ENCODE assay signal across 12 cellular contexts in the genomic region with DNA sequence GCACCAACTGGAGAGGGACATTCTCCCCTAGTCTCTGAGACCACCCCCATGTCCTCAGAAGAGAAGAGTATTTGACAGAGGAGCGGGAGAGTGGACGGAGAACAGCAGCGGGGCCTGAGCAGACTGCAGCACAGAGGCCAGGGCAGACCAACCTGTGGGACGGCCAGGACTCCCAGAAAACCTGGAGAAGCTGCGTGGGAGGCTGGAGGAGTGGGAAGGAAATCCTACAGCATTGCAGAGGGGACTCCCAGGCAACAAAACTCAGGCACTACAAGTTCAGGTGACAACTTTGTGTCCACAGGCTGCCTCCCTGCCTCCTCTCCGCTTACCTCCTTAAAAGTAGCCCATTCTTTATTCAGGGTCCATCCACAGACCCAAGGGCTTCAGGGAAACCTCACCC. TPM values are rescaled to one million over a fixed set of nuclear protein-coding genes. Genes with fewer than 3 reads are reported as not detected.
A peak's percentile ranks its signal among the peaks of the same experiment; 100 is the strongest.
DNase-seq lines count a peak whose midpoint lies in the region; ATAC-seq, FAIRE-seq and TF ChIP-seq lines count a peak whose summit lies in the region.
"Had no signal": no experiment of that assay in that cellular context is flagged by ENCODE, and none has a peak within 500 bp of the region (broad histone marks: within the 10 kb centered on the region; RNA-seq: fewer than 3 reads in every experiment).

No MANE protein-coding gene starts in this region.

- 91% methylated on average over 5 of the region's 6 CpGs; no CpG with 5 or more reads in 1 of the 2 experiments for WGBS in H1 (ENCODE audit: extremely low coverage in 1 of 2, insufficient coverage in 1 of 2, insufficient read length in 1 of 2, insufficient replicate concordance in 2 of 2, low coverage in 1 of 2, low lambda C conversion rate in 2 of 2, missing lambda C conversion rate in 1 of 2), 2 experiments
- 86 to 88% (median 87%) methylated on average over 6 of the region's 6 CpGs for WGBS in psoas muscle, 3 donors

- H4K20me1 ChIP-seq in H1 (replicated peaks in 1 of 2; ENCODE audit: control insufficient read depth in 1 of 2, insufficient read depth in 2 of 2, low read length in 2 of 2) = no peaks in the 10 kb centered on the region

- H2BK12ac ChIP-seq in H1 (ENCODE audit: low read depth, low read length) = no peak overlapping the region

- DNase-seq in CD8-positive, alpha-beta memory T cell = no peak
- DNase-seq in Peyer's patch (peak in 1 of 3 donors; percentile 19), H1 (ENCODE audit: low read depth in 1 of 2, low spot score in 2 of 2) (no peak), psoas muscle (no peak), NCI-H146 (lab: John Stamatoyannopoulos, UW) (no peak), HPDE6-E6E7 (ENCODE audit: extremely low spot score) (no peak)
- DNase-seq in NK-92 treated with Interleukin-12 subunit alpha and Interleukin-12 subunit beta, amount 100 ng/mL, for 24 hours (lab: John Stamatoyannopoulos, UW) = no peak
- DNase-seq: NCI-H524 had no signal

- H2BK5ac ChIP-seq in H1 (ENCODE audit: low read depth, low read length) = no peak overlapping the region

- CTCF ChIA-PET in CD8-positive, alpha-beta memory T cell (lab: Charles Lee) = interaction anchor here (1.0 to 6.0 kb wide), 6 partner anchors 9 to 114 kb away, joined by 3 to 39 read pairs (median 8); a partner anchor contains a TSS
- CTCF ChIA-PET in H1 (lab: Charles Lee; ENCODE audit: partially characterized antibody) = interaction anchor here (0.9 to 3.0 kb wide), 9 partner anchors 9 to 69 kb away, joined by 3 to 19 read pairs (median 4); a partner anchor contains a TSS

- H3K4me3 Mint-ChIP-seq in CD8-positive, alpha-beta memory T cell = peak overlapping the region in 5 of 7 donors; percentile 30 to 74 (median 44)

- H2BK120ac ChIP-seq in H1 (replicated peaks; ENCODE audit: low read depth, low read length) = no peak overlapping the region

- H3K18ac ChIP-seq in H1 (ENCODE audit: extremely low read depth, low read length) = no peak overlapping the region

- H2AK5ac ChIP-seq in H1 (ENCODE audit: low read depth, low read length) = peak overlapping the region; percentile 95

- H3K36me3 Mint-ChIP-seq in CD8-positive, alpha-beta memory T cell = no peaks in the 10 kb centered on the region

- H3K36me3 ChIP-seq in CD8-positive, alpha-beta memory T cell (ENCODE audit: insufficient read depth, low read length) = no peaks in the 10 kb centered on the region
- H3K36me3 ChIP-seq in Peyer's patch (peaks cover 0 to 7% (median 0%) of the 10 kb centered on the region in 3 donors), H1 (ENCODE audit: control insufficient read depth in 2 of 4, insufficient read depth in 4 of 4, low read length in 3 of 4) (no peaks in the 10 kb centered on the region), psoas muscle (ENCODE audit: insufficient read depth in 1 of 2, low read depth in 1 of 2) (peaks cover 0 to 31% of the 10 kb centered on the region in 2 donors)

- H4K5ac ChIP-seq in H1 (ENCODE audit: insufficient read length, low read depth, low read length) = no peak overlapping the region

- H3K4me2 ChIP-seq in H1 (ENCODE audit: insufficient read depth in 1 of 2, low read depth in 2 of 2, low read length in 2 of 2) = no peak overlapping the region

- H4K8ac ChIP-seq in H1 (ENCODE audit: extremely low read depth, insufficient read depth, low read length) = no peak overlapping the region

- FAIRE-seq in H1 (lab: Jason Lieb, UNC) = no peak

- no peaks in the 10 kb centered on the region for H3K27me3 Mint-ChIP-seq in CD8-positive, alpha-beta memory T cell

- no peak overlapping the region for H3K9ac ChIP-seq in H1 (replicated peaks in 1 of 4; ENCODE audit: extremely low read depth in 1 of 4, low read depth in 3 of 4, low read length in 3 of 4)

- TF ChIP-seq POLR2A in Peyer's patch (IDR thresholded peaks at IDR 0.05) = no peak
- TF ChIP-seq POLR2A in H1 (IDR thresholded peaks at IDR 0.05; ENCODE audit: control extremely low read depth in 1 of 2, low read depth in 2 of 2, low read length in 2 of 2) = no peak

- no peaks in the 10 kb centered on the region for H3K27me3 ChIP-seq in CD8-positive, alpha-beta memory T cell (ENCODE audit: insufficient read depth, low read length, poor library complexity, severe bottlenecking)
- H3K27me3 ChIP-seq in Peyer's patch (no peaks in the 10 kb centered on the region), H1 (replicated peaks in 1 of 4; ENCODE audit: control insufficient read depth in 3 of 4, extremely low read depth in 1 of 4, insufficient read depth in 3 of 4, low read length in 3 of 4) (no peaks in the 10 kb centered on the region), psoas muscle (ENCODE audit: insufficient read depth in 3 of 3, low read length in 2 of 3) (no peaks in the 10 kb centered on the region)

- H3K27ac ChIP-seq in CD8-positive, alpha-beta memory T cell (ENCODE audit: low read depth, low read length) = no peak overlapping the region
- H3K27ac ChIP-seq in Peyer's patch (peak overlapping the region; percentile 50 to 80 (median 74)), H1 (ENCODE audit: low read depth, low read length) (no peak overlapping the region), psoas muscle (peak overlapping the region; percentile 41)

- POLR2A ChIA-PET in CD8-positive, alpha-beta memory T cell (lab: Charles Lee) = interaction anchor here (3.0 kb wide), 1 partner anchor 84 kb away, joined by 13 read pairs; a partner anchor contains a TSS
- POLR2A ChIA-PET in H1 (lab: Charles Lee; ENCODE audit: partially characterized antibody) = interaction anchor here (1.9 to 2.3 kb wide), 2 partner anchors 8 to 32 kb away, joined by 4 read pairs; a partner anchor contains a TSS

- no peak overlapping the region for H4K91ac ChIP-seq in H1 (replicated peaks; ENCODE audit: insufficient read length, low read length)

- no peak overlapping the region for H3K23ac ChIP-seq in H1 (ENCODE audit: insufficient read length)

- no peak overlapping the region for H3K4ac ChIP-seq in H1 (replicated peaks; ENCODE audit: insufficient read length, low read depth, low read length)

- H3K4me3 ChIP-seq in CD8-positive, alpha-beta memory T cell (ENCODE audit: low read length) = no peak overlapping the region
- no peak overlapping the region for H3K4me3 ChIP-seq in Peyer's patch
- H3K4me3 ChIP-seq in H1 (ENCODE audit: extremely low read depth in 1 of 4, insufficient read depth in 2 of 4, low read depth in 3 of 4, low read length in 4 of 4) = no peak overlapping the region
- no peak overlapping the region for H3K4me3 ChIP-seq in psoas muscle

- ATAC-seq in psoas muscle = no peak
- ATAC-seq in GM19324 (IDR thresholded peaks at IDR 0.05; ENCODE audit: low FRiP score, unreplicated experiment) = no peak
- ATAC-seq: SK-N-SH treated with all-trans-retinoic acid at 6 μM for 48 hours had no signal

- no peak for TF ChIP-seq RAD21 in H1 (IDR thresholded peaks at IDR 0.05 in 1 of 2, conservative IDR thresholded peaks at IDR 0.05 in 1 of 2; ENCODE audit: low read depth in 2 of 2, low read length in 2 of 2)

- no peak overlapping the region for H2AFZ ChIP-seq in H1 (ENCODE audit: low read length)

- H3K4me1 ChIP-seq in CD8-positive, alpha-beta memory T cell (ENCODE audit: insufficient read depth, low read length) = peaks cover 86% of the 10 kb centered on the region
- H3K4me1 ChIP-seq in Peyer's patch (peaks cover 17 to 77% (median 69%) of the 10 kb centered on the region in 4 donors), H1 (replicated peaks in 1 of 4; ENCODE audit: control insufficient read depth in 3 of 4, insufficient read depth in 4 of 4, low read length in 3 of 4) (peaks cover 0 to 9% (median 2%) of the 10 kb centered on the region in 4 experiments; a peak in 4 of 7 replicates), psoas muscle (peaks cover 51% of the 10 kb centered on the region)

- H2BK20ac ChIP-seq in H1 (ENCODE audit: low read length) = no peak overlapping the region

- no peak overlapping the region for H3K14ac ChIP-seq in H1 (ENCODE audit: insufficient read length)

- peaks cover 89 to 96% (median 95%) of the 10 kb centered on the region in 3 donors for H3K4me1 Mint-ChIP-seq in CD8-positive, alpha-beta memory T cell

- no peaks in the 10 kb centered on the region for H3K23me2 ChIP-seq in H1 (ENCODE audit: low read depth, low read length)

- intact Hi-C loops in psoas muscle (cut with DNase I) = loop anchor here in 1 of 2 donors (5.0 kb wide), 1 partner anchor 32 kb away; a partner anchor contains a TSS

- H3K79me2 ChIP-seq in H1 (ENCODE audit: control insufficient read depth in 1 of 2, insufficient read depth in 2 of 2, low read length in 2 of 2) = no peaks in the 10 kb centered on the region

- no peaks in the 10 kb centered on the region for H3K9me3 Mint-ChIP-seq in CD8-positive, alpha-beta memory T cell

- no peaks in the 10 kb centered on the region for H3K9me3 ChIP-seq in CD8-positive, alpha-beta memory T cell (ENCODE audit: low read length)
- H3K9me3 ChIP-seq in Peyer's patch = no peaks in the 10 kb centered on the region
- H3K9me3 ChIP-seq in H1 (ENCODE audit: insufficient read depth in 2 of 2, low read depth in 1 of 2, low read length in 1 of 2) = no peaks in the 10 kb centered on the region
- no peaks in the 10 kb centered on the region for H3K9me3 ChIP-seq in psoas muscle

- H3K79me1 ChIP-seq in H1 (ENCODE audit: low read depth, low read length) = no peaks in the 10 kb centered on the region

- no peak for TF ChIP-seq EP300 in H1 (IDR thresholded peaks at IDR 0.05; ENCODE audit: borderline replicate concordance in 1 of 2, low read depth in 2 of 2, low read length in 2 of 2)

- H3K56ac ChIP-seq in H1 (replicated peaks; ENCODE audit: insufficient read length, low read depth, low read length) = no peak overlapping the region

- H3K27ac Mint-ChIP-seq in CD8-positive, alpha-beta memory T cell = peak overlapping the region; percentile 61 to 100 (median 95)

- TF ChIP-seq CTCF in Peyer's patch (IDR thresholded peaks at IDR 0.05) (no peak), H1 (IDR thresholded peaks at IDR 0.05; ENCODE audit: control extremely low read depth in 1 of 3, insufficient read depth in 1 of 3, low read depth in 1 of 3, low read length in 3 of 3) (no peak), psoas muscle (IDR thresholded peaks at IDR 0.05) (no peak)

- no peak overlapping the region for H2BK15ac ChIP-seq in H1 (ENCODE audit: low read length)

RNA-seq across cellular contexts. Expression of a gene that starts 29.9 kb away (rescaled TPM):
- 1 to 10 TPM; 5.6 TPM for total RNA-seq in CD8-positive, alpha-beta memory T cell
- 10.4 TPM for polyA plus RNA-seq in CD8-positive, alpha-beta memory T cell
- 10 to 100 TPM; 22.8 to 33.1 (median 27.1) TPM for total RNA-seq in Peyer's patch
- total RNA-seq in H1 (2021; fragmentation: NEBNext Ultra II Directional; extraction: Animal tissue kit (Norgen Biotek cat#: 25700)) = 3.6 and 4.5 TPM in 2 replicates
- polyA plus RNA-seq in H1 (2011; rRNA removed) = 2.7 and 3.2 TPM in 2 replicates
- 4.6 TPM for polyA plus RNA-seq in H1 (2011; cell fraction: cytosol; rRNA removed)
- polyA plus RNA-seq in H1 (2011; cell fraction: nucleus; rRNA removed) = 8.7 TPM
- 3.2 to 4.4 TPM (median 3.8 TPM) in 4 replicates for polyA plus RNA-seq in H1 (2012, experiment 1 of 2)
- 1.6 TPM for polyA plus RNA-seq in H1 (2012, experiment 2 of 2)
- polyA plus RNA-seq in H1 (2013, experiment 1 of 2) = 3.4 TPM
- 2.4 TPM for polyA plus RNA-seq in H1 (2013, experiment 2 of 2)
- 7.1 and 12.2 TPM in 2 replicates for polyA minus RNA-seq in H1 (2011; rRNA and poly(A)+ RNA removed)
- 5.1 TPM for polyA minus RNA-seq in H1 (2011; cell fraction: cytosol; rRNA and poly(A)+ RNA removed)
- polyA minus RNA-seq in H1 (2011; cell fraction: nucleus; rRNA and poly(A)+ RNA removed) = 5.9 TPM
- total RNA-seq in psoas muscle = 10 to 100 TPM; 10.0 to 14.7 (median 12.2) TPM
- 1 to 10 TPM; 4.0 to 9.2 (median 7.4) TPM for polyA plus RNA-seq in psoas muscle

RNA-seq across cellular contexts. Expression of a gene that starts 32.4 kb away (rescaled TPM):
- 100 to 1,000 TPM; 118 to 121 TPM for total RNA-seq in CD8-positive, alpha-beta memory T cell
- 265 TPM for polyA plus RNA-seq in CD8-positive, alpha-beta memory T cell
- total RNA-seq in Peyer's patch = 10 to 100 TPM in 3 of 4 donors, 1 to 10 TPM in 1; 7.5 to 47.1 (median 22.2) TPM
- 18.9 and 21.1 TPM in 2 replicates for total RNA-seq in H1 (2021; fragmentation: NEBNext Ultra II Directional; extraction: Animal tissue kit (Norgen Biotek cat#: 25700))
- 61.2 and 63.5 TPM in 2 replicates for polyA plus RNA-seq in H1 (2011; rRNA removed)
- polyA plus RNA-seq in H1 (2011; cell fraction: cytosol; rRNA removed) = 50.5 TPM
- polyA plus RNA-seq in H1 (2011; cell fraction: nucleus; rRNA removed) = 34.6 TPM
- polyA plus RNA-seq in H1 (2012, experiment 1 of 2) = 15.6 to 41.5 TPM (median 33.8 TPM) in 4 replicates
- polyA plus RNA-seq in H1 (2012, experiment 2 of 2) = 29.6 TPM
- polyA plus RNA-seq in H1 (2013, experiment 1 of 2) = 40.3 TPM
- 40.7 TPM for polyA plus RNA-seq in H1 (2013, experiment 2 of 2)
- polyA minus RNA-seq in H1 (2011; rRNA and poly(A)+ RNA removed) = 10.2 and 11.5 TPM in 2 replicates
- polyA minus RNA-seq in H1 (2011; cell fraction: cytosol; rRNA and poly(A)+ RNA removed) = 13.5 TPM
- 9.7 TPM for polyA minus RNA-seq in H1 (2011; cell fraction: nucleus; rRNA and poly(A)+ RNA removed)
- total RNA-seq in psoas muscle = 1 to 10 TPM; 4.1 to 8.7 (median 6.4) TPM
- polyA plus RNA-seq in psoas muscle = 10 to 100 TPM in 2 of 3 donors, 1 to 10 TPM in 1; 5.4 to 21.1 (median 14.8) TPM

RNA-seq across cellular contexts. Expression of a gene that starts 46.3 kb away (rescaled TPM):
- 1 to 10 TPM; 8.2 to 8.6 TPM for total RNA-seq in CD8-positive, alpha-beta memory T cell
- polyA plus RNA-seq in CD8-positive, alpha-beta memory T cell = 1.2 TPM
- 1 to 10 TPM in 3 of 4 donors, not detected in 1; 1.4 to 3.6 (median 2.1) TPM for total RNA-seq in Peyer's patch
- 1.9 and 2.0 TPM in 2 replicates for total RNA-seq in H1 (2021; fragmentation: NEBNext Ultra II Directional; extraction: Animal tissue kit (Norgen Biotek cat#: 25700))
- polyA plus RNA-seq in H1 (2011; rRNA removed) = 1.2 and 1.7 TPM in 2 replicates
- polyA plus RNA-seq in H1 (2011; cell fraction: cytosol; rRNA removed) = 1.1 TPM
- polyA plus RNA-seq in H1 (2011; cell fraction: nucleus; rRNA removed) = 2.4 TPM
- polyA plus RNA-seq in H1 (2012, experiment 1 of 2) = 0.58 to 2.6 TPM (median 1.4 TPM) in 4 replicates
- not detected for polyA plus RNA-seq in H1 (2012, experiment 2 of 2)
- 2.3 TPM for polyA plus RNA-seq in H1 (2013, experiment 1 of 2)
- 1.3 TPM for polyA plus RNA-seq in H1 (2013, experiment 2 of 2)
- polyA minus RNA-seq in H1 (2011; rRNA and poly(A)+ RNA removed) = 0.63 and 0.85 TPM in 2 replicates
- 1.6 TPM for polyA minus RNA-seq in H1 (2011; cell fraction: cytosol; rRNA and poly(A)+ RNA removed)
- 4.6 TPM for polyA minus RNA-seq in H1 (2011; cell fraction: nucleus; rRNA and poly(A)+ RNA removed)
- 1 to 10 TPM in 1 of 4 donors, under 1 TPM in 1, not detected in 2; 0.76 to 1.1 TPM for total RNA-seq in psoas muscle
- under 1 TPM in 2 of 3 donors, not detected in 1; 0.04 to 0.25 TPM for polyA plus RNA-seq in psoas muscle

RNA-seq across cellular contexts. Expression of a gene that starts 59.3 kb away (rescaled TPM):
- total RNA-seq in CD8-positive, alpha-beta memory T cell = under 1 TPM; 0.22 to 0.24 TPM
- not detected for polyA plus RNA-seq in CD8-positive, alpha-beta memory T cell
- total RNA-seq in Peyer's patch (not detected), psoas muscle (not detected)
- total RNA-seq in H1 (2021; fragmentation: NEBNext Ultra II Directional; extraction: Animal tissue kit (Norgen Biotek cat#: 25700)) = not detected in 2 replicates
- polyA plus RNA-seq in H1 (2011; rRNA removed) (not detected in 2 replicates), psoas muscle (under 1 TPM in 1 of 3 donors, not detected in 2; 0.17 TPM)
- polyA plus RNA-seq in H1 (2011; cell fraction: cytosol; rRNA removed) = not detected
- not detected for polyA plus RNA-seq in H1 (2011; cell fraction: nucleus; rRNA removed)
- polyA plus RNA-seq in H1 (2012, experiment 1 of 2) = not detected in 4 replicates
- polyA plus RNA-seq in H1 (2012, experiment 2 of 2) = not detected
- polyA plus RNA-seq in H1 (2013, experiment 1 of 2) = not detected
- polyA plus RNA-seq in H1 (2013, experiment 2 of 2) = not detected
- polyA minus RNA-seq in H1 (2011; rRNA and poly(A)+ RNA removed) = not detected in 2 replicates
- not detected for polyA minus RNA-seq in H1 (2011; cell fraction: cytosol; rRNA and poly(A)+ RNA removed)
- not detected for polyA minus RNA-seq in H1 (2011; cell fraction: nucleus; rRNA and poly(A)+ RNA removed)
- total RNA-seq: M059J, urinary bladder had no signal
- polyA plus RNA-seq: urinary bladder had no signal

Comparison
In these comparisons a context has a peak if more than half of its experiments do, and no peak if none do; other contexts are left out.
1. H3K27ac ChIP-seq: peak in Peyer's patch (4 of 4) and psoas muscle (single experiment); none in CD8-positive, alpha-beta memory T cell (single experiment) and H1 (single experiment).